In the genomic region with DNA sequence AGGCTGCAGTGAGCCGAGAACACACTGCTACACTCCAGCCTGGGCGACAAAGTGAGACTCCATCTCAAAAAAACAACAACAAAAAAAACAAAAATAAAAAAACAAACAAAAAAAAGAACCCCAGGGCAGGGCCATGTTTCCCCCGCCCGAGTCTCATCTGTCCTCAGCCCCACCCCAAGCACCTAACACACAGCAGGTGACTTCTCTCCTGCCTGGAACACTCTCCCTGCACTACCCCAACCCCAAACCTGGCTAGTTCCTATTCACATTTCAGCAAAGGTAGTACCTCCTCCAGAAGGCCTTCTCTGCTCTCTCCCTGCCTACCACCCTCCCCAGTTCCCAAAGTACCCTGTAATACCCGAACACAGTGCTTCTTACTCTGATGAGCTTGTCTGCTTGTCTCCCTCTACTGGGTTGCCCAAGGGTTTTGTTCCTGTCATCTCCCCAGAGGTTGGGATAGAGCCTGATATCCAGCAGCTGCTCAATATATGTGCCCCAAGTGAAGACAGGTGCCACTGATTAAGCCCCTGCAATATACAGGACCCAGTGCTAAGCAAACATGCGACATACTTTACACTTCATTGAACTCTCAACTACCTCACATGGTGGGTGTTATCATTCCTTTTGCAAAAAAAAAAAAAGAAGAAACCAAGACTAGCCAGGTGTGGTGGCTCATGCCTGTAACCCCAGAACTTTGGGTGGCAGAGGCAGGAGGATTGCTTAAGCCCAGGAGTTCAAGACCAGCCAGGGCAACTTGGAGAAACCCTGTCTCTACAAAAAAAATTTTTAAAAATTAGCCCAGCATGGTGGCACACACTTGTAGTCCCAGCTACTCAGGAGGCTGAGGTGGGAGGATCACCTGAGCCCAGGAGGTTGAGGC, we compare ENCODE assay signal across 14 cellular contexts.
DNase-seq lines count a peak whose midpoint lies in the region; ATAC-seq lines count a peak whose summit lies in the region.
"Had no signal": no experiment of that assay in that cellular context is flagged by ENCODE, and none has a peak within 500 bp of the region (broad histone marks: within the 10 kb centered on the region; RNA-seq: fewer than 3 reads in every experiment).

No MANE protein-coding gene starts in this region.

- no peak for ATAC-seq in central memory CD8-positive, alpha-beta T cell (replicated peaks; ENCODE audit: extremely low read depth, poor library complexity, severe bottlenecking)
- ATAC-seq in stimulated activated effector memory CD8-positive, alpha-beta T cell treated with anti-CD3 and anti-CD28 coated beads, Interleukin-12 subunit alpha, Interleukin-12 subunit beta, amount 100 ng/mL, for 72 hours = no peak
- ATAC-seq: stimulated activated naive CD8-positive, alpha-beta T cell treated with anti-CD3 and anti-CD28 coated beads, Interleukin-15, Interleukin-2, amounts not matched to agents 100 U/mL and 50 U/mL, for 24 hours had no signal

- H3K9me3 Mint-ChIP-seq in central memory CD8-positive, alpha-beta T cell = no peaks in the 10 kb centered on the region
- H3K9me3 Mint-ChIP-seq in stimulated activated effector memory CD8-positive, alpha-beta T cell treated with anti-CD3 and anti-CD28 coated beads, Interleukin-12 subunit alpha, Interleukin-12 subunit beta, amount 100 ng/mL, for 72 hours = no peaks in the 10 kb centered on the region
- H3K9me3 Mint-ChIP-seq in activated T-cell treated with anti-CD3 and anti-CD28 coated beads, Interleukin-2, amount 50 U/mL, for 24 hours = no peaks in the 10 kb centered on the region

- H3K27ac Mint-ChIP-seq in central memory CD8-positive, alpha-beta T cell (ENCODE audit: low read depth) = peak overlapping the region; percentile 95
- peak overlapping the region; percentile 66 for H3K27ac Mint-ChIP-seq in stimulated activated effector memory CD8-positive, alpha-beta T cell treated with anti-CD3 and anti-CD28 coated beads, Interleukin-12 subunit alpha, Interleukin-12 subunit beta, amount 100 ng/mL, for 72 hours
- no peak overlapping the region for H3K27ac Mint-ChIP-seq in activated T-cell treated with anti-CD3 and anti-CD28 coated beads, Interleukin-2, amount 50 U/mL, for 24 hours

- peaks cover 56% of the 10 kb centered on the region for H3K4me1 Mint-ChIP-seq in central memory CD8-positive, alpha-beta T cell
- H3K4me1 Mint-ChIP-seq in stimulated activated effector memory CD8-positive, alpha-beta T cell treated with anti-CD3 and anti-CD28 coated beads, Interleukin-12 subunit alpha, Interleukin-12 subunit beta, amount 100 ng/mL, for 72 hours = peaks cover 61% of the 10 kb centered on the region
- peaks cover 30% of the 10 kb centered on the region for H3K4me1 Mint-ChIP-seq in activated T-cell treated with anti-CD3 and anti-CD28 coated beads, Interleukin-2, amount 50 U/mL, for 24 hours (ENCODE audit: low read depth)

- DNase-seq in activated effector memory CD4-positive, alpha-beta T cell treated with anti-CD3 and anti-CD28 coated beads, Interleukin-2, amount 50 U/mL, for 16 hours = peak; percentile 9
- DNase-seq in activated effector memory CD4-positive, alpha-beta T cell treated with Interleukin-2 at 50 U/mL for 16 hours = no peak
- DNase-seq in NCI-H146 (lab: John Stamatoyannopoulos, UW) (peak; percentile 73), epidermal melanocyte (ENCODE audit: insufficient read length, low spot score) (no peak)
- no peak for DNase-seq in central memory CD8-positive, alpha-beta T cell (ENCODE audit: low spot score in 2 of 2)
- DNase-seq in stimulated activated effector memory CD8-positive, alpha-beta T cell treated with anti-CD3 and anti-CD28 coated beads, Interleukin-12 subunit alpha, Interleukin-12 subunit beta, amount 100 ng/mL, for 72 hours (ENCODE audit: low spot score in 2 of 2) = no peak
- no peak for DNase-seq in activated T-cell treated with anti-CD3 and anti-CD28 coated beads, Interleukin-2, amount 50 U/mL, for 24 hours
- DNase-seq in activated T-cell treated with anti-CD3 and anti-CD28 coated beads, Interleukin-2, amount 50 U/mL, for 1 hour = no peak
- DNase-seq: AML-193; dermis blood vessel endothelial cell; GDM1; KG1; stimulated activated CD4-positive, alpha-beta T cell treated with anti-CD3 and anti-CD28 coated beads, Interleukin-4, amount 100 ng/mL, for 1 hour; stimulated activated naive CD8-positive, alpha-beta T cell treated with anti-CD3 and anti-CD28 coated beads, Interleukin-15, Interleukin-2, amounts not matched to agents 100 U/mL and 50 U/mL, for 24 hours had no signal

- peaks cover 7% of the 10 kb centered on the region for H3K36me3 Mint-ChIP-seq in central memory CD8-positive, alpha-beta T cell (ENCODE audit: insufficient read depth)
- H3K36me3 Mint-ChIP-seq in stimulated activated effector memory CD8-positive, alpha-beta T cell treated with anti-CD3 and anti-CD28 coated beads, Interleukin-12 subunit alpha, Interleukin-12 subunit beta, amount 100 ng/mL, for 72 hours = no peaks in the 10 kb centered on the region
- H3K36me3 Mint-ChIP-seq in activated T-cell treated with anti-CD3 and anti-CD28 coated beads, Interleukin-2, amount 50 U/mL, for 24 hours (ENCODE audit: low read depth) = no peaks in the 10 kb centered on the region

- H3K27me3 Mint-ChIP-seq in central memory CD8-positive, alpha-beta T cell = no peaks in the 10 kb centered on the region
- H3K27me3 Mint-ChIP-seq in activated T-cell treated with anti-CD3 and anti-CD28 coated beads, Interleukin-2, amount 50 U/mL, for 24 hours = no peaks in the 10 kb centered on the region

- H3K4me3 Mint-ChIP-seq in central memory CD8-positive, alpha-beta T cell = no peak overlapping the region
- H3K4me3 Mint-ChIP-seq in stimulated activated effector memory CD8-positive, alpha-beta T cell treated with anti-CD3 and anti-CD28 coated beads, Interleukin-12 subunit alpha, Interleukin-12 subunit beta, amount 100 ng/mL, for 72 hours = no peak overlapping the region
- H3K4me3 Mint-ChIP-seq in activated T-cell treated with anti-CD3 and anti-CD28 coated beads, Interleukin-2, amount 50 U/mL, for 24 hours = no peak overlapping the region

Comparison
In these comparisons a context has a peak if more than half of its experiments do, and no peak if none do; other contexts are left out.
1. DNase-seq: peak in activated effector memory CD4-positive, alpha-beta T cell treated with anti-CD3 and anti-CD28 coated beads, Interleukin-2, amount 50 U/mL, for 16 hours (single experiment) and NCI-H146 (single experiment); none in activated effector memory CD4-positive, alpha-beta T cell treated with Interleukin-2 at 50 U/mL for 16 hours (single experiment), central memory CD8-positive, alpha-beta T cell (0 of 2), stimulated activated effector memory CD8-positive, alpha-beta T cell treated with anti-CD3 and anti-CD28 coated beads, Interleukin-12 subunit alpha, Interleukin-12 subunit beta, amount 100 ng/mL, for 72 hours (0 of 2), activated T-cell treated with anti-CD3 and anti-CD28 coated beads, Interleukin-2, amount 50 U/mL, for 24 hours (single experiment), epidermal melanocyte (single experiment) and activated T-cell treated with anti-CD3 and anti-CD28 coated beads, Interleukin-2, amount 50 U/mL, for 1 hour (single experiment).